ENCODE assay signal across 35 cellular contexts in genomic region chr16:54158986-54159385, GRCh38.
DNase-seq lines count a peak whose midpoint lies in the region; ATAC-seq, FAIRE-seq and TF ChIP-seq lines count a peak whose summit lies in the region.
"Had no signal": no experiment of that assay in that cellular context is flagged by ENCODE, and none has a peak within 500 bp of the region (broad histone marks: within the 10 kb centered on the region; RNA-seq: fewer than 3 reads in every experiment).

No MANE protein-coding gene starts in this region.

- peaks cover 64% of the 10 kb centered on the region for H3K4me1 ChIP-seq in HepG2 (ENCODE audit: insufficient read depth, low read length)
- no peaks in the 10 kb centered on the region for H3K4me1 ChIP-seq in right lobe of liver
- H3K4me1 ChIP-seq in Caco-2 = 0 out of 2 replicates have a peak, but pooled peaks cover 14% of the 10 kb centered on the region
- H3K4me1 ChIP-seq in DND-41 (ENCODE audit: insufficient read depth, low read length) = peaks cover 17% of the 10 kb centered on the region
- H3K4me1 ChIP-seq in neuronal stem cell (ENCODE audit: control insufficient read depth in 2 of 2, insufficient read depth in 1 of 2, low read depth in 1 of 2, low read length in 2 of 2) = peaks cover 0 to 2% of the 10 kb centered on the region in 2 donors
- H3K4me1 ChIP-seq: BE2C; BLaER1; BLaER1 treated with 17β-estradiol and CSF1 and Interleukin-3, amounts not matched to agents 10 nM and 100 nM had no signal

- WGBS in HepG2 (ENCODE audit: low lambda C conversion rate) = 92% methylated on average over 4 of the region's 4 CpGs
- 88% methylated on average over 2 of the region's 4 CpGs for WGBS in right lobe of liver (ENCODE audit: insufficient coverage, low coverage, low lambda C conversion rate, missing lambda C conversion rate)
- no CpG with 5 or more reads among the region's 4 CpGs for WGBS in neuronal stem cell (ENCODE audit: extremely low coverage in 2 of 2, insufficient read length in 2 of 2, insufficient replicate concordance in 1 of 2), 2 donors

- H3K4me3 Mint-ChIP-seq in Caco-2 (ENCODE audit: unreplicated experiment) = no peak overlapping the region
- H3K4me3 Mint-ChIP-seq: B cell; CD14-positive monocyte; CD4-positive, alpha-beta memory T cell; CD4-positive, alpha-beta T cell; CD4-positive, CD25-positive, alpha-beta regulatory T cell; CD8-positive, alpha-beta memory T cell; CD8-positive, alpha-beta T cell had no signal

- H3K14ac ChIP-seq in neuronal stem cell (ENCODE audit: low read length) = no peak overlapping the region

- no peak for FAIRE-seq in HepG2 (lab: Jason Lieb, UNC)
- no peak for FAIRE-seq in GM12891 (lab: Jason Lieb, UNC)
- FAIRE-seq: A204.1, A549, D721Med had no signal

- H2AFZ ChIP-seq in HepG2 (ENCODE audit: low read length) = no peak overlapping the region
- peak overlapping the region; percentile 45; the same call in 1 of the 2 replicates for H2AFZ ChIP-seq in DND-41 (ENCODE audit: low read depth, low read length)
- no peak overlapping the region for H2AFZ ChIP-seq in neuronal stem cell (ENCODE audit: low read length)

- ATAC-seq in HepG2 (no peak), right lobe of liver (no peak), DND-41 (ENCODE audit: insufficient read depth, low read depth) (peak; percentile 34; the same call in 1 of the 3 replicates), GM19023 (IDR thresholded peaks at IDR 0.05; ENCODE audit: unreplicated experiment) (no peak), GM18907 (IDR thresholded peaks at IDR 0.05; ENCODE audit: unreplicated experiment) (no peak)
- ATAC-seq: A549; CD8-positive, alpha-beta T cell had no signal

- H3K36me3 ChIP-seq in HepG2 (replicated peaks in 1 of 2; ENCODE audit: control insufficient read depth in 1 of 2, insufficient read depth in 2 of 2, low read length in 2 of 2) = no peaks in the 10 kb centered on the region
- no peaks in the 10 kb centered on the region for H3K36me3 ChIP-seq in right lobe of liver
- H3K36me3 ChIP-seq in Caco-2 (ENCODE audit: control insufficient read depth, insufficient read depth, low read length) = no peaks in the 10 kb centered on the region
- H3K36me3 ChIP-seq in DND-41 (ENCODE audit: insufficient read depth, low read length) = no peaks in the 10 kb centered on the region
- H3K36me3 ChIP-seq in neuronal stem cell (replicated peaks in 1 of 2; ENCODE audit: control insufficient read depth in 2 of 2, insufficient read depth in 2 of 2, low read length in 2 of 2) = peaks cover 0 to 2% of the 10 kb centered on the region in 2 donors
- H3K36me3 ChIP-seq: BE2C; BLaER1; BLaER1 treated with 17β-estradiol and CSF1 and Interleukin-3, amounts not matched to agents 10 nM and 100 nM had no signal

- H2AK5ac ChIP-seq in neuronal stem cell (ENCODE audit: low read depth, low read length) = peak overlapping the region; percentile 17

- in situ Hi-C loops in HepG2 (cut with HindIII; ENCODE audit: extremely low pct_ligation_motif_present, low pct_unique_long_range_greater_than_20kb) = no loop called here

- TF ChIP-seq POLR2A in HepG2 (IDR thresholded peaks at IDR 0.05; ENCODE audit: insufficient read depth in 1 of 2, low read depth in 2 of 2, low read length in 2 of 2) (no peak), right lobe of liver (IDR thresholded peaks at IDR 0.05) (no peak), GM12891 (IDR thresholded peaks at IDR 0.05; ENCODE audit: low read depth, low read length) (no peak)

- H3K79me2 ChIP-seq in HepG2 (ENCODE audit: insufficient read depth, low read length) = no peaks in the 10 kb centered on the region
- H3K79me2 ChIP-seq in DND-41 (ENCODE audit: insufficient read depth, low read length) = no peaks in the 10 kb centered on the region

- H3K4ac ChIP-seq in neuronal stem cell (ENCODE audit: low read length) = no peak overlapping the region

- H3K27me3 Mint-ChIP-seq in Caco-2 (ENCODE audit: insufficient read depth, unreplicated experiment) = no peaks in the 10 kb centered on the region

- BruUV-seq in HepG2 (replicated peaks; lab: Mats Ljungman, UMichigan) (no TSS peak), Caco-2 (replicated peaks; lab: Mats Ljungman, UMichigan) (no TSS peak)

- H2BK120ac ChIP-seq in neuronal stem cell (ENCODE audit: low read depth, low read length) = no peak overlapping the region

- H3K27me3 ChIP-seq in HepG2 (ENCODE audit: control insufficient read depth in 1 of 2, insufficient read depth in 2 of 2, low read length in 2 of 2) (no peaks in the 10 kb centered on the region), right lobe of liver (no peaks in the 10 kb centered on the region), Caco-2 (replicated peaks; ENCODE audit: control insufficient read depth, insufficient read depth, low read length) (no peaks in the 10 kb centered on the region), DND-41 (ENCODE audit: insufficient read depth, low read length, poor library complexity) (no peaks in the 10 kb centered on the region), neuronal stem cell (ENCODE audit: control insufficient read depth in 3 of 3, insufficient read depth in 3 of 3, low read depth in 1 of 3, low read length in 3 of 3) (peaks cover 0 to 5% (median 0%) of the 10 kb centered on the region in 3 experiments)
- H3K27me3 ChIP-seq: BE2C; BLaER1; BLaER1 treated with 17β-estradiol and CSF1 and Interleukin-3, amounts not matched to agents 10 nM and 100 nM had no signal

- H4K20me1 ChIP-seq in HepG2 (ENCODE audit: insufficient read depth, low read length) (no peaks in the 10 kb centered on the region), DND-41 (ENCODE audit: insufficient read depth, low read length) (no peaks in the 10 kb centered on the region)
- H4K20me1 ChIP-seq: BLaER1; BLaER1 treated with 17β-estradiol and CSF1 and Interleukin-3, amounts not matched to agents 10 nM and 100 nM had no signal

- H3K9me3 ChIP-seq in HepG2 (ENCODE audit: low read length) (no peaks in the 10 kb centered on the region), right lobe of liver (no peaks in the 10 kb centered on the region), Caco-2 (no peaks in the 10 kb centered on the region), DND-41 (ENCODE audit: insufficient read depth, low read length, severe bottlenecking) (no peaks in the 10 kb centered on the region), neuronal stem cell (replicated peaks in 1 of 2; ENCODE audit: control insufficient read depth in 2 of 2, insufficient read depth in 1 of 2, low read depth in 1 of 2, low read length in 2 of 2) (peaks cover 1 to 8% of the 10 kb centered on the region in 2 donors)
- H3K9me3 ChIP-seq: A549, BE2C had no signal

- peak overlapping the region; percentile 62 for H2BK15ac ChIP-seq in neuronal stem cell (ENCODE audit: low read length)

- no peak for TF ChIP-seq RAD21 in HepG2 (CRISPR knock-in tag; IDR thresholded peaks at IDR 0.05)

- H3K9me3 Mint-ChIP-seq in Caco-2 (ENCODE audit: unreplicated experiment) = peaks cover 34% of the 10 kb centered on the region

- no peak overlapping the region for H3K27ac ChIP-seq in HepG2 (ENCODE audit: extremely low read length, insufficient read depth, low read length)
- no peak overlapping the region for H3K27ac ChIP-seq in right lobe of liver
- peak overlapping the region; percentile 38; the same call in 1 of the 2 replicates for H3K27ac ChIP-seq in DND-41 (ENCODE audit: low read length)
- no peak overlapping the region for H3K27ac ChIP-seq in neuronal stem cell (replicated peaks; ENCODE audit: low read length)
- H3K27ac ChIP-seq: 22Rv1; A549; BLaER1; BLaER1 treated with 17β-estradiol and CSF1 and Interleukin-3, amounts not matched to agents 10 nM and 100 nM; C4-2B had no signal

- H4K91ac ChIP-seq in neuronal stem cell (ENCODE audit: low read depth, low read length, poor library complexity) = no peak overlapping the region

- H3K36me3 Mint-ChIP-seq in Caco-2 (ENCODE audit: insufficient read depth, unreplicated experiment) = no peaks in the 10 kb centered on the region
- H3K36me3 Mint-ChIP-seq: CD14-positive monocyte; CD4-positive, alpha-beta memory T cell; CD4-positive, CD25-positive, alpha-beta regulatory T cell; CD8-positive, alpha-beta memory T cell; CD8-positive, alpha-beta T cell had no signal

- H3K27ac Mint-ChIP-seq in Caco-2 (ENCODE audit: unreplicated experiment) = peak overlapping the region; percentile 51
- H3K27ac Mint-ChIP-seq: B cell; CD4-positive, alpha-beta memory T cell; CD4-positive, alpha-beta T cell; CD4-positive, CD25-positive, alpha-beta regulatory T cell; CD8-positive, alpha-beta memory T cell; CD8-positive, alpha-beta T cell had no signal

- POLR2A ChIA-PET in HepG2 (lab: Yijun Ruan, JAX) (interaction anchor here (1.2 to 1.6 kb wide), 2 partner anchors 17 to 34 kb away, joined by 3 to 5 read pairs; no protein-coding TSS in a partner anchor), Caco-2 (lab: Charles Lee) (no interaction called here)

- H2BK12ac ChIP-seq in neuronal stem cell (ENCODE audit: low read length) = no peak overlapping the region

- H3K23ac ChIP-seq in neuronal stem cell (ENCODE audit: low read depth, low read length, poor library complexity) = no peak overlapping the region

- CTCF ChIA-PET in HepG2 (lab: Yijun Ruan, JAX; ENCODE audit: low intra/inter-chr PET ratio, low total read pairs) = no interaction called here
- CTCF ChIA-PET in Caco-2 (lab: Charles Lee) = interaction anchor here (0.6 kb wide), 1 partner anchor 9 kb away, joined by 3 read pairs; no protein-coding TSS in a partner anchor

- H3K4me1 Mint-ChIP-seq in Caco-2 (ENCODE audit: low read depth, unreplicated experiment) = peaks cover 12% of the 10 kb centered on the region
- H3K4me1 Mint-ChIP-seq: B cell; CD14-positive monocyte; CD4-positive, alpha-beta memory T cell; CD4-positive, CD25-positive, alpha-beta regulatory T cell; CD8-positive, alpha-beta memory T cell had no signal

- no peak overlapping the region for H3K4me3 ChIP-seq in HepG2 (replicated peaks in 1 of 3; ENCODE audit: insufficient read depth in 1 of 3, low read depth in 2 of 3, low read length in 3 of 3)
- H3K4me3 ChIP-seq in right lobe of liver = no peak overlapping the region
- no peak overlapping the region for H3K4me3 ChIP-seq in Caco-2 (ENCODE audit: low read depth, low read length)
- H3K4me3 ChIP-seq in DND-41 (ENCODE audit: low read depth in 1 of 2, low read length in 2 of 2) = no peak overlapping the region
- no peak overlapping the region for H3K4me3 ChIP-seq in neuronal stem cell (ENCODE audit: low read length in 2 of 2)
- H3K4me3 ChIP-seq: A549; BLaER1; BLaER1 treated with 17β-estradiol and CSF1 and Interleukin-3, amounts not matched to agents 10 nM and 100 nM had no signal

- no peaks in the 10 kb centered on the region for H3K79me1 ChIP-seq in neuronal stem cell (ENCODE audit: low read depth, low read length)

- intact Hi-C loops in HepG2 (cut with micrococcal nuclease; ENCODE audit: unreplicated experiment) = no loop called here
- intact Hi-C loops in right lobe of liver (cut with DNase I) = no loop called here
- intact Hi-C loops in Caco-2 (cut with micrococcal nuclease; ENCODE audit: unreplicated experiment) = no loop called here

- TF ChIP-seq CTCF in HepG2 (CRISPR knock-in tag; IDR thresholded peaks at IDR 0.05) = no peak
- no peak for TF ChIP-seq CTCF in right lobe of liver (IDR thresholded peaks at IDR 0.05)
- TF ChIP-seq CTCF in Caco-2 (IDR thresholded peaks at IDR 0.05; ENCODE audit: insufficient read depth in 1 of 2, low read depth in 1 of 2, low read length in 1 of 2, severe bottlenecking in 1 of 2, unreplicated experiment in 1 of 2) = no peak
- TF ChIP-seq CTCF in DND-41 (IDR thresholded peaks at IDR 0.05; ENCODE audit: borderline replicate concordance, extremely low read depth, low read length, poor library complexity, severe bottlenecking) = no peak

- H3K4me2 ChIP-seq in HepG2 (ENCODE audit: low read depth, low read length) (no peak overlapping the region), DND-41 (ENCODE audit: insufficient read depth, low read length) (no peak overlapping the region), neuronal stem cell (ENCODE audit: insufficient read depth, low read length, poor library complexity, severe bottlenecking) (no peak overlapping the region)
- H3K4me2 ChIP-seq: A549; BLaER1; BLaER1 treated with 17β-estradiol and CSF1 and Interleukin-3, amounts not matched to agents 10 nM and 100 nM had no signal

- TF ChIP-seq EP300 in HepG2 (IDR thresholded peaks at IDR 0.05; ENCODE audit: low read depth in 2 of 2, low read length in 2 of 2) (no peak), HepG2 (CRISPR knock-in tag; IDR thresholded peaks at IDR 0.05; ENCODE audit: borderline replicate concordance) (no peak)

- no peak overlapping the region for H4K8ac ChIP-seq in neuronal stem cell (ENCODE audit: low read depth, low read length)

- DNase-seq in HepG2 (ENCODE audit: low spot score) = no peak
- no peak for DNase-seq in right lobe of liver
- DNase-seq in Caco-2 = no peak
- DNase-seq in DND-41 = no peak
- no peak for DNase-seq in neuronal stem cell (ENCODE audit: low spot score)
- no peak for DNase-seq in GM12891 (ENCODE audit: insufficient read length, low spot score)
- DNase-seq: 8988T; ACHN; AML-193; BE2C; C1 segment of cervical spinal cord; Calu3; CD4-positive, alpha-beta memory T cell; CD4-positive, alpha-beta T cell; CD4-positive, CD25-positive, alpha-beta regulatory T cell; CD8-positive, alpha-beta memory T cell; CD8-positive, alpha-beta T cell; COR-L47; DMS 273 treated with DMSO at 0.1 percent for 48 hours; DMS153; DMS53; DMS79; DMS79 treated with DMSO at 0.1 percent for 48 hours; EL had no signal

- H3K18ac ChIP-seq in neuronal stem cell (ENCODE audit: low read length) = no peak overlapping the region

- H3K9ac ChIP-seq in HepG2 (ENCODE audit: insufficient read depth, low read depth, low read length) (no peak overlapping the region), DND-41 (ENCODE audit: low read depth, low read length) (no peak overlapping the region), neuronal stem cell (ENCODE audit: low read depth, low read length, poor library complexity) (no peak overlapping the region)
- H3K9ac ChIP-seq: BLaER1; BLaER1 treated with 17β-estradiol and CSF1 and Interleukin-3, amounts not matched to agents 10 nM and 100 nM had no signal

- H2BK5ac ChIP-seq in neuronal stem cell (ENCODE audit: low read length) = no peak overlapping the region
